15 cellular contexts compared by ENCODE assay signal in the genomic region with DNA sequence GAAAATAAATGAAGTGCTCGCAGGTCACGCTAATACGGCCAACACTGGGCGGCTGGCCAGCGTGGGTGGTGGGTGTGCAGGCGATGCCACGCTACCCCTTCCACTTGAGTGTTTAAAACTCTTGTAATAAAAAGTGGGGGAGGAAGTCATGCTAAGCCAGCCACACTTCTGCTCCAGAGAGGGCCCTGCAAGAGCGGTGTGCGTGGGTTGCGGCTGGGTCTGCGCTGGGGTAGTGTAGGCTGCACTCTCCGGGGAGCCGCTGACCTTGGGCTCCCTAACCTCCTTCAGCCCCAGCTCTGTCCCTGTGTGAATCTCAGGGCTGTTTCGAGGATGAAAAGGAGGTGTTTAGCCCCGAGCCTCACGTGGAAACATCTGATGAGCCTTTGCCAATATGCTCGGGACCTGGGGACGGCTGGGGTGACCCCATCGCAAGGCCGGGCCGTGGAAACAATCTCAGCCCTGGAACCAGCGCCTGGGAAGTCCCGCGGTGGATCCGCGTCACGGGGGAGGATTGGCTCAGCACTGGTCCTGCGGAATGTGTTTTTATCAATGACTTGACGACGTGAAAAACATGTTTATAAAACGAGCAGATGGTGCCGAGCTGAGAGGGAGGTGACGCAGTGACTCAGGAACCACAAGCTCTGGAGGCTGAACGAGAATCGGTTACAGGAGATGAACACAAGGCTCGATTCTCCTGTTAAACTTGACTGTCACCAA.
DNase-seq lines count a peak whose midpoint lies in the region; TF ChIP-seq lines count a peak whose summit lies in the region.
"Had no signal": no experiment of that assay in that cellular context is flagged by ENCODE, and none has a peak within 500 bp of the region (broad histone marks: within the 10 kb centered on the region; RNA-seq: fewer than 3 reads in every experiment).

No MANE protein-coding gene starts in this region.

- TF ChIP-seq POLR2A in testis (IDR thresholded peaks at IDR 0.05), result no peak

- H3K36me3 ChIP-seq in testis (ENCODE audit: low read depth, missing control alignments), result no peaks in the 10 kb centered on the region

- H3K4me1 ChIP-seq in testis, result peaks cover 27% of the 10 kb centered on the region

- no peak overlapping the region for H3K4me3 ChIP-seq in cardiac fibroblast (replicated peaks in 1 of 2; ENCODE audit: low read depth in 2 of 2, low read length in 2 of 2)
- H3K4me3 ChIP-seq in testis, result no peak overlapping the region

- DNase-seq in M059J (ENCODE audit: low read depth) (peak; percentile 25), cardiac fibroblast (ENCODE audit: low read depth in 2 of 2) (peak; percentile 3 to 13), islet precursor cell (peak; percentile 39), testis (peak; percentile 87), NCI-H345 treated with DMSO at 0.1 percent for 48 hours (lab: John Stamatoyannopoulos, UW; ENCODE audit: unreplicated experiment) (no peak), activated gamma-delta T cell treated with Interleukin-2 at 50 U/mL for 16 hours (no peak), iPS-NIHi7 (ENCODE audit: extremely low spot score) (no peak)
- DNase-seq: activated B cell treated with CpG ODN at 0.5 μM for 24 hours; activated naive CD4-positive, alpha-beta T cell; foreskin fibroblast; GDM1; NCI-H2081; stimulated activated naive CD8-positive, alpha-beta T cell treated with anti-CD3 and anti-CD28 coated beads, Interleukin-15, Interleukin-2, amounts not matched to agents 100 U/mL and 50 U/mL, for 24 hours had no signal

- peak overlapping the region; percentile 81 to 83 for H3K27ac ChIP-seq in testis
- H3K27ac ChIP-seq: C4-2B, RWPE1 had no signal

- TF ChIP-seq CTCF in cardiac fibroblast (IDR thresholded peaks at IDR 0.05; ENCODE audit: low read depth, low read length) (no peak), testis (IDR thresholded peaks at IDR 0.05) (no peak)

- 51 to 52% methylated on average over 30 to 36 of the region's 36 CpGs for WGBS in testis, 2 donors

- no peaks in the 10 kb centered on the region for H3K9me3 ChIP-seq in testis

- intact Hi-C loops in testis (cut with DNase I; ENCODE audit: low total_unique reads), result no loop called here

- H3K27me3 ChIP-seq in testis, result no peaks in the 10 kb centered on the region

Comparison
In these comparisons a context has a peak if more than half of its experiments do, and no peak if none do; other contexts are left out.
1. DNase-seq: peak in M059J (single experiment), cardiac fibroblast (2 of 2), islet precursor cell (single experiment) and testis (single experiment); none in NCI-H345 treated with DMSO at 0.1 percent for 48 hours (single experiment), activated gamma-delta T cell treated with Interleukin-2 at 50 U/mL for 16 hours (single experiment) and iPS-NIHi7 (single experiment).